Comparison of ENCODE assay signal across 34 cellular contexts in the genomic region with DNA sequence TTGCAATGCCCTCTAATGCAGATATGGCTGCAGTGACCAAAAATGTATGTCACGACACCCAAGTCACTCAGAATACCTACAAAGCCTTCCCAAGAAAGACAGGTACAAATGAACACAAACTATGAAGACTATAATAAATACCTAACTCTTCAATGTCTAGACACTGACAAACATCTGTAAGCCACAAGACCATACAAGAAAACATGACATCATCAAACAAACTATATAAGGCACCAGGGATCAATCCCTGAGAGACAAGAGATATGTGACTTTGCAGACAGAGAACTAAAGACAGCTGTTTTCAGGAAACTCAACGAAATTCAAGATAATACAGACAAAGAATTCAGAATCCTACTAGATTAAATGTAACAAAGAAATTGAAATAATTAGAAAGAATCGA.
"Had no signal": no experiment of that assay in that cellular context is flagged by ENCODE, and none has a peak within 500 bp of the region (broad histone marks: within the 10 kb centered on the region; RNA-seq: fewer than 3 reads in every experiment).

No MANE protein-coding gene starts in this region.

- H3K27me3 ChIP-seq: MG63 had no signal

- H3K27ac ChIP-seq: KMS-11 had no signal

- H3K9ac ChIP-seq: KMS-11 had no signal

- H3K4me3 ChIP-seq: MG63 had no signal

- DNase-seq: Karpas-422, Kasumi-1, MG63, MM.1S, MV-4-11, NCI-H1048, NCI-H1092, NCI-H1092 treated with DMSO at 0.1 percent for 48 hours, NCI-H1105, NCI-H1105 treated with DMSO at 0.1 percent for 48 hours, NCI-H1417, NCI-H1417 treated with DMSO at 0.1 percent for 48 hours, NCI-H1436, NCI-H1436 treated with DMSO at 0.1 percent for 48 hours, NCI-H146, NCI-H1694, NCI-H1694 treated with DMSO at 0.1 percent for 48 hours, NCI-H187, NCI-H187 treated with DMSO at 0.1 percent for 48 hours, NCI-H1930, NCI-H2029, NCI-H2029 treated with DMSO at 0.1 percent for 48 hours, NCI-H2081, NCI-H2081 treated with DMSO at 0.1 percent for 48 hours, NCI-H2107, NCI-H2171, NCI-H2171 treated with DMSO at 0.1 percent for 48 hours, NCI-H2227 treated with DMSO at 0.1 percent for 48 hours, NCI-H226, NCI-H345, NCI-H446, NCI-H446 treated with DMSO at 0.1 percent for 48 hours, NCI-H510A had no signal

- H3K4me2 ChIP-seq: KMS-11 had no signal

- H3K9me3 ChIP-seq: MG63 had no signal

- H3K36me3 ChIP-seq: MG63 had no signal
